In genomic region chr3:47315069-47315647, GRCh38 we compare ENCODE assay signal across 13 cellular contexts. TPM values are rescaled to one million over a fixed set of nuclear protein-coding genes. Genes with fewer than 3 reads are reported as not detected.
DNase-seq lines count a peak whose midpoint lies in the region; ATAC-seq and TF ChIP-seq lines count a peak whose summit lies in the region.
"Had no signal": no experiment of that assay in that cellular context is flagged by ENCODE, and none has a peak within 500 bp of the region (broad histone marks: within the 10 kb centered on the region; RNA-seq: fewer than 3 reads in every experiment).

No MANE protein-coding gene starts in this region.

- H3K27me3 ChIP-seq in right atrium auricular region (no peaks in the 10 kb centered on the region), transverse colon (no peaks in the 10 kb centered on the region), BE2C (no peaks in the 10 kb centered on the region)
- H3K27me3 ChIP-seq: uterus had no signal

- intact Hi-C loops in Right ventricle myocardium superior (cut with DNase I), result no loop called here
- intact Hi-C loops in left colon (cut with DNase I, micrococcal nuclease), result no loop called here
- intact Hi-C loops in transverse colon (cut with DNase I; ENCODE audit: low total_unique reads), result no loop called here

- in situ Hi-C loops in astrocyte of the spinal cord (cut with HindIII; ENCODE audit: low sequenced_read_pairs) (no loop called here), transverse colon (cut with MboI; ENCODE audit: low pct_ligation_motif_present in 1 of 4, low pct_unique_long_range_greater_than_20kb in 1 of 4, low sequenced_read_pairs in 3 of 4) (no loop called here)

- no peak overlapping the region for H3K27ac ChIP-seq in right atrium auricular region
- H3K27ac ChIP-seq in transverse colon, result no peak overlapping the region
- H3K27ac ChIP-seq: uterus had no signal

- H3K9me3 ChIP-seq in right atrium auricular region (no peaks in the 10 kb centered on the region), transverse colon (no peaks in the 10 kb centered on the region), BE2C (no peaks in the 10 kb centered on the region)
- H3K9me3 ChIP-seq: uterus had no signal

- H3K4me3 ChIP-seq in right atrium auricular region (no peak overlapping the region), astrocyte of the spinal cord (ENCODE audit: low read depth, low read length) (no peak overlapping the region), transverse colon (no peak overlapping the region), BE2C (ENCODE audit: low read depth, low read length) (no peak overlapping the region)
- H3K4me3 ChIP-seq: uterus had no signal

- TF ChIP-seq POLR2A in transverse colon (IDR thresholded peaks at IDR 0.05), result no peak

- peaks cover 7% of the 10 kb centered on the region for H3K36me3 ChIP-seq in right atrium auricular region
- H3K36me3 ChIP-seq in transverse colon, result peaks cover 0 to under 1% (median 0%) of the 10 kb centered on the region in 4 donors
- no peaks in the 10 kb centered on the region for H3K36me3 ChIP-seq in BE2C

- peak; percentile 49 for DNase-seq in Right ventricle myocardium superior
- no peak for DNase-seq in right atrium auricular region (ENCODE audit: low spot score)
- DNase-seq in astrocyte of the spinal cord (ENCODE audit: low read depth, low spot score), result peak; percentile 16
- DNase-seq in left colon, result peak; percentile 25 to 26
- peak; percentile 20 for DNase-seq in transverse colon
- no peak for DNase-seq in NCI-H526 treated with DMSO at 0.1 percent for 48 hours (lab: John Stamatoyannopoulos, UW)
- DNase-seq in BE2C, result no peak
- DNase-seq: activated CD8-positive, alpha-beta T cell treated with anti-CD3 and anti-CD28 coated beads, Interleukin-2, amount 10 ng/mL, durations not matched to agents 7 days and 5 days; activated naive CD8-positive, alpha-beta T cell treated with anti-CD3 and anti-CD28 coated beads, Interleukin-2, amount 10 ng/mL, durations not matched to agents 7 days and 5 days; effector CD4-positive, alpha-beta T cell; NCI-H1436 treated with DMSO at 0.1 percent for 48 hours; uterus had no signal

- TF ChIP-seq CTCF in right atrium auricular region (IDR thresholded peaks at IDR 0.05), result no peak
- no peak for TF ChIP-seq CTCF in astrocyte of the spinal cord (IDR thresholded peaks at IDR 0.05; ENCODE audit: low read depth, low read length)
- no peak for TF ChIP-seq CTCF in transverse colon (IDR thresholded peaks at IDR 0.05)
- no peak for TF ChIP-seq CTCF in BE2C (IDR thresholded peaks at IDR 0.05; ENCODE audit: low read depth, low read length)

- TF ChIP-seq EP300 in transverse colon (IDR thresholded peaks at IDR 0.05; ENCODE audit: low read depth), result no peak

- ATAC-seq in Right ventricle myocardium superior (ENCODE audit: poor library complexity), result peak; percentile 55
- no peak for ATAC-seq in left colon
- ATAC-seq in HG03460 (IDR thresholded peaks at IDR 0.05; ENCODE audit: unreplicated experiment), result no peak
- ATAC-seq: activated CD8-positive, alpha-beta T cell treated with anti-CD3 and anti-CD28 coated beads, Interleukin-2, amount 10 ng/mL, durations not matched to agents 7 days and 5 days had no signal

- peaks cover 0 to 24% of the 10 kb centered on the region in 2 donors for H3K4me1 ChIP-seq in right atrium auricular region
- peaks cover 0 to 23% (median 5%) of the 10 kb centered on the region in 4 donors for H3K4me1 ChIP-seq in transverse colon
- H3K4me1 ChIP-seq in BE2C, result no peaks in the 10 kb centered on the region
- H3K4me1 ChIP-seq: uterus had no signal

- 70 to 84% methylated on average over 2 to 5 of the region's 5 CpGs for WGBS in transverse colon (ENCODE audit: low coverage in 1 of 2), 2 donors

RNA-seq across cellular contexts. Expression of gene KLHL18, which starts 32.4 kb away (rescaled TPM):
- total RNA-seq in Right ventricle myocardium superior (48.4 TPM), right atrium auricular region (10 to 100 TPM; 12.9 to 18.8 TPM), left colon (10 to 100 TPM; 17.7 to 26.9 TPM), transverse colon (10 to 100 TPM; 12.2 to 48.6 (median 14.5) TPM)
- polyA plus RNA-seq in BE2C (2012; ENCODE audit: insufficient read depth, insufficient read length, low read depth), result 25.0 TPM

RNA-seq across cellular contexts. Expression of gene KIF9, which starts 32.6 kb away (rescaled TPM):
- total RNA-seq in Right ventricle myocardium superior (8.4 TPM), right atrium auricular region (10 to 100 TPM in 1 of 2 donors, 1 to 10 TPM in 1; 8.8 to 10.5 TPM), left colon (1 to 10 TPM; 5.8 to 6.1 TPM), transverse colon (1 to 10 TPM in 3 of 4 donors, not detected in 1; 3.7 to 9.4 (median 4.9) TPM)
- 7.8 TPM for polyA plus RNA-seq in BE2C (2012; ENCODE audit: insufficient read depth, insufficient read length, low read depth)

Comparison
In these comparisons a context has a peak if more than half of its experiments do, and no peak if none do; other contexts are left out.
1. DNase-seq: peak in Right ventricle myocardium superior (single experiment), astrocyte of the spinal cord (single experiment), left colon (2 of 2) and transverse colon (single experiment); none in right atrium auricular region (single experiment), NCI-H526 treated with DMSO at 0.1 percent for 48 hours (single experiment) and BE2C (single experiment).